In the genomic region with DNA sequence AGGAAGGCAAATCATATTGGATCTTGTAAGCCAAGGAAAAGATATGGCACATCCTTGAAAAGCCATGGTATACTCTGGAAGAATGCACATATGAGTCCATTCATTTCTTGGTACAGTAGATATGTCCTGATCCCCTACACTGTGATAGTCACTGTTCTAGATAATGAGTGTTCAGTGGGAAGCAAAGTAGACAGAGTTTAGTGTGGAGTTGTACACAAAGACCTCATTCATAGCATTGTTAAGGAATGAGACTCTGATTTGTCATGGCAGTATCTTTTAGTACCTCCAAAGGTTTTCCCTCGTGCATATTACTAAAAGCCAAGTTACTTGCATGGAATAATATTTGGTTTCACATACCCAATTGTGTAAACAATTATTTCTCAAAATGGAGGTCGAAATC, we compare ENCODE assay signal across 13 cellular contexts.
A peak's percentile ranks its signal among the peaks of the same experiment; 100 is the strongest.
DNase-seq lines count a peak whose midpoint lies in the region; ATAC-seq, FAIRE-seq and TF ChIP-seq lines count a peak whose summit lies in the region.
"Had no signal": no experiment of that assay in that cellular context is flagged by ENCODE, and none has a peak within 500 bp of the region (broad histone marks: within the 10 kb centered on the region; RNA-seq: fewer than 3 reads in every experiment).

No MANE protein-coding gene starts in this region.

- peaks cover 14% of the 10 kb centered on the region for H3K27me3 Mint-ChIP-seq in activated T-cell treated with anti-CD3 and anti-CD28 coated beads, Interleukin-2, amount 50 U/mL, for 72 hours (ENCODE audit: low read depth)

- H2BK15ac ChIP-seq in neuronal stem cell (ENCODE audit: low read length) = no peak overlapping the region

- ATAC-seq in K562 = peak; percentile 26; the same call in 1 of the 3 replicates
- ATAC-seq in activated T-cell treated with anti-CD3 and anti-CD28 coated beads, Interleukin-2, amount 50 U/mL, for 72 hours (replicated peaks in 1 of 2) = no peak

- no peak overlapping the region for H2AK5ac ChIP-seq in neuronal stem cell (ENCODE audit: low read depth, low read length)

- POLR2A ChIA-PET in K562 (lab: Yijun Ruan, JAX) = no interaction called here

- TF ChIP-seq EP300 in K562 (IDR thresholded peaks at IDR 0.05; ENCODE audit: low read length) = no peak

- TF ChIP-seq RAD21 in K562 (CRISPR knock-in tag; conservative IDR thresholded peaks at IDR 0.05 in 1 of 2, IDR thresholded peaks at IDR 0.05 in 1 of 2) = no peak

- 70% methylated on average over 2 of the region's 2 CpGs for WGBS in K562 (ENCODE audit: insufficient coverage, low coverage, missing lambda C conversion rate)
- WGBS in thyroid gland, 2 donors = 88 to 95% methylated on average over 2 of the region's 2 CpGs
- WGBS in neuronal stem cell (ENCODE audit: extremely low coverage in 2 of 2, insufficient read length in 2 of 2, insufficient replicate concordance in 1 of 2), 2 donors = no CpG with 5 or more reads among the region's 2 CpGs

- in situ Hi-C loops in K562 (cut with MboI) = no loop called here

- no peak overlapping the region for H3K27ac ChIP-seq in K562 (ENCODE audit: extremely low read depth, low read depth, low read length)
- peak overlapping the region in 2 of 3 donors; percentile 33 to 61 for H3K27ac ChIP-seq in thyroid gland
- H3K27ac ChIP-seq in neuronal stem cell (replicated peaks; ENCODE audit: low read length) = no peak overlapping the region
- H3K27ac ChIP-seq in kidney (ENCODE audit: low read depth in 2 of 2, low read length in 2 of 2) = no peak overlapping the region
- H3K27ac ChIP-seq: lower lobe of right lung had no signal

- peaks cover 7% of the 10 kb centered on the region for H3K4me1 Mint-ChIP-seq in activated T-cell treated with anti-CD3 and anti-CD28 coated beads, Interleukin-2, amount 50 U/mL, for 72 hours (ENCODE audit: low read depth)

- H3K4me3 Mint-ChIP-seq in activated T-cell treated with anti-CD3 and anti-CD28 coated beads, Interleukin-2, amount 50 U/mL, for 72 hours = no peak overlapping the region

- H3K4me2 ChIP-seq in K562 (ENCODE audit: insufficient read depth, low read length) = no peak overlapping the region
- H3K4me2 ChIP-seq in neuronal stem cell (ENCODE audit: insufficient read depth, low read length, poor library complexity, severe bottlenecking) = no peak overlapping the region

- H3K36me3 ChIP-seq in K562 (ENCODE audit: control insufficient read depth, insufficient read depth, low read length) (no peaks in the 10 kb centered on the region), thyroid gland (no peaks in the 10 kb centered on the region), neuronal stem cell (replicated peaks in 1 of 2; ENCODE audit: control insufficient read depth in 2 of 2, insufficient read depth in 2 of 2, low read length in 2 of 2) (no peaks in the 10 kb centered on the region), kidney (ENCODE audit: control insufficient read depth in 1 of 2, insufficient read depth in 2 of 2, low read length in 2 of 2) (no peaks in the 10 kb centered on the region)
- H3K36me3 ChIP-seq: lower lobe of right lung had no signal

- H3K14ac ChIP-seq in neuronal stem cell (ENCODE audit: low read length) = no peak overlapping the region

- TF ChIP-seq CTCF in K562 (IDR thresholded peaks at IDR 0.05 in 2 of 3, conservative IDR thresholded peaks at IDR 0.05 in 1 of 3; ENCODE audit: insufficient read depth in 2 of 3, low read depth in 1 of 3, low read length in 3 of 3) (no peak), thyroid gland (IDR thresholded peaks at IDR 0.05) (no peak), kidney (IDR thresholded peaks at IDR 0.05; ENCODE audit: borderline replicate concordance, extremely low read depth, insufficient read depth) (no peak)

- CTCF ChIA-PET in K562 (lab: Yijun Ruan, JAX; ENCODE audit: low intra/inter-chr PET ratio) = no interaction called here

- H3K4me1 ChIP-seq in K562 (replicated peaks in 1 of 2; ENCODE audit: control insufficient read depth in 2 of 2, insufficient read depth in 2 of 2, low read length in 2 of 2) (no peaks in the 10 kb centered on the region; a peak in 1 of 5 replicates), thyroid gland (peaks cover 26 to 54% of the 10 kb centered on the region in 2 donors), neuronal stem cell (ENCODE audit: control insufficient read depth in 2 of 2, insufficient read depth in 1 of 2, low read depth in 1 of 2, low read length in 2 of 2) (peaks cover 0 to 11% of the 10 kb centered on the region in 2 donors), kidney (ENCODE audit: control insufficient read depth in 1 of 2, insufficient read depth in 1 of 2, low read depth in 1 of 2, low read length in 2 of 2) (no peaks in the 10 kb centered on the region)

- H3K9me3 Mint-ChIP-seq in activated T-cell treated with anti-CD3 and anti-CD28 coated beads, Interleukin-2, amount 50 U/mL, for 72 hours = no peaks in the 10 kb centered on the region

- H3K23ac ChIP-seq in neuronal stem cell (ENCODE audit: low read depth, low read length, poor library complexity) = no peak overlapping the region

- no peak overlapping the region for H2BK5ac ChIP-seq in neuronal stem cell (ENCODE audit: low read length)

- H3K9me1 ChIP-seq in K562 (ENCODE audit: control insufficient read depth, insufficient read depth, low read length) = no peaks in the 10 kb centered on the region

- H3K79me1 ChIP-seq in neuronal stem cell (ENCODE audit: low read depth, low read length) = no peaks in the 10 kb centered on the region

- H3K27ac Mint-ChIP-seq in activated T-cell treated with anti-CD3 and anti-CD28 coated beads, Interleukin-2, amount 50 U/mL, for 72 hours = no peak overlapping the region

- H2AFZ ChIP-seq in K562 (ENCODE audit: low read depth, low read length) = no peak overlapping the region
- H2AFZ ChIP-seq in neuronal stem cell (ENCODE audit: low read length) = no peak overlapping the region

- H3K36me3 Mint-ChIP-seq in activated T-cell treated with anti-CD3 and anti-CD28 coated beads, Interleukin-2, amount 50 U/mL, for 72 hours (ENCODE audit: insufficient read depth in 2 of 2) = no peaks in the 10 kb centered on the region

- H3K18ac ChIP-seq in neuronal stem cell (ENCODE audit: low read length) = no peak overlapping the region

- no peak overlapping the region for H3K4ac ChIP-seq in neuronal stem cell (ENCODE audit: low read length)

- no peak overlapping the region for H2BK12ac ChIP-seq in neuronal stem cell (ENCODE audit: low read length)

- H4K20me1 ChIP-seq in K562 (replicated peaks; ENCODE audit: control insufficient read depth, insufficient read depth, low read length) = no peaks in the 10 kb centered on the region

- intact Hi-C loops in K562 (cut with micrococcal nuclease) (loop anchor here (5.0 kb wide), 1 partner anchor 165 kb away; no protein-coding TSS in a partner anchor), thyroid gland (cut with DNase I) (no loop called here), kidney (cut with DNase I) (no loop called here)

- H3K4me3 ChIP-seq in K562 = no peak overlapping the region
- no peak overlapping the region for H3K4me3 ChIP-seq in thyroid gland (replicated peaks in 1 of 3)
- no peak overlapping the region for H3K4me3 ChIP-seq in neuronal stem cell (ENCODE audit: low read length in 2 of 2)
- H3K4me3 ChIP-seq in kidney (ENCODE audit: low read length in 2 of 2) = no peak overlapping the region
- H3K4me3 ChIP-seq: lower lobe of right lung had no signal

- H3K79me2 ChIP-seq in K562 (ENCODE audit: control insufficient read depth, insufficient read depth, low read length) = peaks cover 5% of the 10 kb centered on the region; the same call in 1 of the 3 replicates

- H3K27me3 ChIP-seq in K562 (ENCODE audit: control insufficient read depth in 2 of 2, insufficient read depth in 2 of 2, low read length in 2 of 2) = no peaks in the 10 kb centered on the region
- H3K27me3 ChIP-seq in thyroid gland = no peaks in the 10 kb centered on the region
- no peaks in the 10 kb centered on the region for H3K27me3 ChIP-seq in neuronal stem cell (ENCODE audit: control insufficient read depth in 3 of 3, insufficient read depth in 3 of 3, low read depth in 1 of 3, low read length in 3 of 3)

- H4K91ac ChIP-seq in neuronal stem cell (ENCODE audit: low read depth, low read length, poor library complexity) = no peak overlapping the region

- BruUV-seq in K562 (replicated peaks; lab: Mats Ljungman, UMichigan) = no TSS peak

- no peak overlapping the region for H3K9ac ChIP-seq in K562 (ENCODE audit: insufficient read depth in 1 of 2, low read depth in 2 of 2, low read length in 2 of 2)
- H3K9ac ChIP-seq in neuronal stem cell (ENCODE audit: low read depth, low read length, poor library complexity) = no peak overlapping the region
- no peak overlapping the region for H3K9ac ChIP-seq in kidney (ENCODE audit: low read length in 2 of 2)

- no peaks in the 10 kb centered on the region for H3K9me3 ChIP-seq in K562 (replicated peaks; ENCODE audit: control insufficient read depth, insufficient read depth, low read depth, low read length)
- H3K9me3 ChIP-seq in thyroid gland = no peaks in the 10 kb centered on the region
- no peaks in the 10 kb centered on the region for H3K9me3 ChIP-seq in neuronal stem cell (replicated peaks in 1 of 2; ENCODE audit: control insufficient read depth in 2 of 2, insufficient read depth in 1 of 2, low read depth in 1 of 2, low read length in 2 of 2)
- H3K9me3 ChIP-seq in kidney (ENCODE audit: control insufficient read depth in 1 of 2, low read length in 2 of 2) = no peaks in the 10 kb centered on the region
- H3K9me3 ChIP-seq: lower lobe of right lung had no signal

- no peak overlapping the region for H2BK120ac ChIP-seq in neuronal stem cell (ENCODE audit: low read depth, low read length)

- no peak for FAIRE-seq in K562 (lab: Jason Lieb, UNC)
- no peak for FAIRE-seq in kidney (lab: Jason Lieb, UNC)

- TF ChIP-seq POLR2A in K562 (conservative IDR thresholded peaks at IDR 0.05) = no peak
- no peak for TF ChIP-seq POLR2A in thyroid gland (IDR thresholded peaks at IDR 0.05)

- H4K8ac ChIP-seq in neuronal stem cell (ENCODE audit: low read depth, low read length) = no peak overlapping the region

- DNase-seq in HT1080 (ENCODE audit: low read depth) (peak; percentile 59), K562 (ENCODE audit: extremely low read depth in 1 of 4, low spot score in 3 of 4) (no peak), globus pallidus (ENCODE audit: low spot score) (peak; percentile 53), thyroid gland (no peak), neuronal stem cell (ENCODE audit: low spot score) (no peak), kidney (no peak)
- no peak for DNase-seq in activated T-cell treated with anti-CD3 and anti-CD28 coated beads, Interleukin-2, amount 50 U/mL, for 72 hours
- DNase-seq: activated CD4-positive, CD25-positive, alpha-beta regulatory T cell; effector CD8-positive, alpha-beta T cell; Kasumi-1; lower lobe of right lung; NCI-H2107; SW 1271 had no signal

Comparison
In these comparisons a context has a peak if more than half of its experiments do, and no peak if none do; other contexts are left out.
1. DNase-seq: peak in HT1080 (single experiment) and globus pallidus (single experiment); none in K562 (0 of 4), thyroid gland (0 of 2), neuronal stem cell (single experiment), kidney (single experiment) and activated T-cell treated with anti-CD3 and anti-CD28 coated beads, Interleukin-2, amount 50 U/mL, for 72 hours (0 of 2).
2. H3K27ac ChIP-seq: peak in thyroid gland (2 of 3); none in K562 (single experiment), neuronal stem cell (single experiment) and kidney (0 of 2).